ENCODE assay signal across 9 cellular contexts in genomic region chr5:115586525-115587146, GRCh38. TPM values are rescaled to one million over a fixed set of nuclear protein-coding genes. Genes with fewer than 3 reads are reported as not detected.
A peak's percentile ranks its signal among the peaks of the same experiment; 100 is the strongest.
DNase-seq lines count a peak whose midpoint lies in the region; ATAC-seq, FAIRE-seq and TF ChIP-seq lines count a peak whose summit lies in the region.
"Had no signal": no experiment of that assay in that cellular context is flagged by ENCODE, and none has a peak within 500 bp of the region (broad histone marks: within the 10 kb centered on the region; RNA-seq: fewer than 3 reads in every experiment).

No MANE protein-coding gene starts in this region.

- H3K4me3 Mint-ChIP-seq in chondrocyte (ENCODE audit: unreplicated experiment) (no peak overlapping the region), nephron progenitor cell (no peak overlapping the region)
- no peak overlapping the region for H3K4me3 Mint-ChIP-seq in activated T-helper 17 cell treated with anti-CD3 and anti-CD28 coated beads, Interleukin-2, amount 50 U/mL, for 72 hours
- H3K4me3 Mint-ChIP-seq: activated naive CD8-positive, alpha-beta T cell had no signal

- H3K4me1 Mint-ChIP-seq in chondrocyte (ENCODE audit: low read depth): peaks cover 16% of the 10 kb centered on the region
- H3K4me1 Mint-ChIP-seq in nephron progenitor cell: no peaks in the 10 kb centered on the region
- no peaks in the 10 kb centered on the region for H3K4me1 Mint-ChIP-seq in activated T-helper 17 cell treated with anti-CD3 and anti-CD28 coated beads, Interleukin-2, amount 50 U/mL, for 72 hours

- H3K27ac Mint-ChIP-seq in chondrocyte (ENCODE audit: unreplicated experiment): no peak overlapping the region
- no peak overlapping the region for H3K27ac Mint-ChIP-seq in nephron progenitor cell
- no peak overlapping the region for H3K27ac Mint-ChIP-seq in activated T-helper 17 cell treated with anti-CD3 and anti-CD28 coated beads, Interleukin-2, amount 50 U/mL, for 72 hours
- H3K27ac Mint-ChIP-seq: activated naive CD8-positive, alpha-beta T cell had no signal

- H3K27ac ChIP-seq in A673 (ENCODE audit: low read depth, low read length, poor library complexity, severe bottlenecking) (no peak overlapping the region), aorta (ENCODE audit: low read depth in 1 of 2, low read length in 2 of 2) (no peak overlapping the region)

- ATAC-seq in GM18517 (IDR thresholded peaks at IDR 0.05; ENCODE audit: unreplicated experiment): peak; percentile 49
- no peak for ATAC-seq in activated T-helper 17 cell treated with anti-CD3 and anti-CD28 coated beads, Interleukin-2, amount 50 U/mL, for 72 hours (replicated peaks)
- ATAC-seq in aorta (ENCODE audit: low FRiP score): no peak

- H3K4me3 ChIP-seq in A673 (ENCODE audit: low read depth, low read length, poor library complexity, severe bottlenecking): no peak overlapping the region
- H3K4me3 ChIP-seq in aorta (ENCODE audit: low read length in 2 of 2): no peak overlapping the region

- POLR2A ChIA-PET in A673 (lab: Charles Lee; ENCODE audit: low non-redundant PET): no interaction called here

- intact Hi-C loops in A673 (cut with micrococcal nuclease; ENCODE audit: unreplicated experiment): loop anchor here (2.0 to 5.0 kb wide), 3 partner anchors 38 to 489 kb away; no protein-coding TSS in a partner anchor
- intact Hi-C loops in aorta (cut with DNase I): loop anchor here (2.0 to 5.0 kb wide), 2 partner anchors 274 to 278 kb away; no protein-coding TSS in a partner anchor

- no peaks in the 10 kb centered on the region for H3K9me3 Mint-ChIP-seq in chondrocyte (ENCODE audit: low read depth)
- H3K9me3 Mint-ChIP-seq in nephron progenitor cell: no peaks in the 10 kb centered on the region
- no peaks in the 10 kb centered on the region for H3K9me3 Mint-ChIP-seq in activated T-helper 17 cell treated with anti-CD3 and anti-CD28 coated beads, Interleukin-2, amount 50 U/mL, for 72 hours

- H3K36me3 Mint-ChIP-seq in chondrocyte (ENCODE audit: low read depth): no peaks in the 10 kb centered on the region
- H3K36me3 Mint-ChIP-seq in nephron progenitor cell (ENCODE audit: low read depth): no peaks in the 10 kb centered on the region
- H3K36me3 Mint-ChIP-seq in activated T-helper 17 cell treated with anti-CD3 and anti-CD28 coated beads, Interleukin-2, amount 50 U/mL, for 72 hours (ENCODE audit: low read depth): no peaks in the 10 kb centered on the region
- H3K36me3 Mint-ChIP-seq: activated naive CD8-positive, alpha-beta T cell had no signal

- WGBS in aorta, 2 donors: 49 to 51% methylated on average over 6 of the region's 6 CpGs

- H3K27me3 Mint-ChIP-seq in chondrocyte (ENCODE audit: low read depth): no peaks in the 10 kb centered on the region
- H3K27me3 Mint-ChIP-seq in nephron progenitor cell (ENCODE audit: low read depth, poor library complexity): peaks cover 4% of the 10 kb centered on the region
- no peaks in the 10 kb centered on the region for H3K27me3 Mint-ChIP-seq in activated T-helper 17 cell treated with anti-CD3 and anti-CD28 coated beads, Interleukin-2, amount 50 U/mL, for 72 hours
- H3K27me3 Mint-ChIP-seq: activated naive CD8-positive, alpha-beta T cell had no signal

- no peaks in the 10 kb centered on the region for H3K27me3 ChIP-seq in A673 (replicated peaks; ENCODE audit: insufficient read depth, low read depth, low read length, poor library complexity)
- H3K27me3 ChIP-seq in aorta (ENCODE audit: control insufficient read depth in 1 of 2, insufficient read depth in 2 of 2, low read length in 1 of 2): no peaks in the 10 kb centered on the region

- TF ChIP-seq POLR2A in GM12892 (IDR thresholded peaks at IDR 0.05; ENCODE audit: low read depth, low read length): no peak

- no TSS peak for BruUV-seq in A673 (replicated peaks; lab: Mats Ljungman, UMichigan)

- H3K9me3 ChIP-seq in A673 (ENCODE audit: low read depth, low read length, poor library complexity, severe bottlenecking) (no peaks in the 10 kb centered on the region), aorta (ENCODE audit: control insufficient read depth, low read length) (no peaks in the 10 kb centered on the region)

- CTCF ChIA-PET in A673 (lab: Charles Lee): no interaction called here

- DNase-seq in A673 (ENCODE audit: low spot score): peak; percentile 50
- DNase-seq in NCI-H446 treated with DMSO at 0.1 percent for 48 hours (lab: John Stamatoyannopoulos, UW): peak; percentile 27
- DNase-seq in chondrocyte (ENCODE audit: low spot score): no peak
- no peak for DNase-seq in nephron progenitor cell
- no peak for DNase-seq in GM12892 (ENCODE audit: insufficient read length)
- no peak for DNase-seq in aorta

- no peak for FAIRE-seq in GM12892 (lab: Jason Lieb, UNC)

- H3K4me1 ChIP-seq in A673 (ENCODE audit: insufficient read depth, low read length, poor library complexity, severe bottlenecking) (no peaks in the 10 kb centered on the region), aorta (ENCODE audit: control insufficient read depth in 1 of 2, insufficient read depth in 2 of 2, low read length in 2 of 2) (no peaks in the 10 kb centered on the region)

- TF ChIP-seq CTCF in A673 (conservative IDR thresholded peaks at IDR 0.05; ENCODE audit: low read depth, low read length) (peak; percentile 68), chondrocyte (IDR thresholded peaks at IDR 0.05) (peak; percentile 93), nephron progenitor cell (IDR thresholded peaks at IDR 0.05) (peak; percentile 54)

- H3K36me3 ChIP-seq in A673 (ENCODE audit: insufficient read depth, low read length, poor library complexity, severe bottlenecking): no peaks in the 10 kb centered on the region
- no peaks in the 10 kb centered on the region for H3K36me3 ChIP-seq in aorta (ENCODE audit: control insufficient read depth in 1 of 2, insufficient read depth in 2 of 2, low read length in 1 of 2)

RNA-seq across cellular contexts. Expression of gene TICAM2, which starts 15.6 kb away (rescaled TPM):
- total RNA-seq in A673 (2021) (0.32 and 1.3 TPM in 2 replicates), chondrocyte (3.2 to 4.7 TPM (median 4.0 TPM) in 3 replicates), aorta (10 to 100 TPM in 1 of 2 donors, 1 to 10 TPM in 1; 8.3 to 10.6 TPM)
- total RNA-seq in activated T-helper 17 cell treated with anti-CD3 and anti-CD28 coated beads, Interleukin-2, amount 50 U/mL, for 72 hours: 1 to 10 TPM in 1 of 2 donors, under 1 TPM in 1; 0.56 to 3.6 TPM
- polyA plus RNA-seq in GM12892 (2012; ENCODE audit: missing spikeins): 7.1 TPM
- 1 to 10 TPM; 3.1 to 3.4 TPM for polyA plus RNA-seq in aorta

RNA-seq across cellular contexts. Expression of gene TMED7, which starts 39.2 kb away (rescaled TPM):
- 62.8 and 65.1 TPM in 2 replicates for total RNA-seq in A673 (2021)
- total RNA-seq in chondrocyte: 122 to 146 TPM (median 132 TPM) in 3 replicates
- total RNA-seq in activated T-helper 17 cell treated with anti-CD3 and anti-CD28 coated beads, Interleukin-2, amount 50 U/mL, for 72 hours: 10 to 100 TPM; 26.9 to 39.7 TPM
- polyA plus RNA-seq in GM12892 (2012; ENCODE audit: missing spikeins): 25.1 TPM
- total RNA-seq in aorta: 100 to 1,000 TPM in 1 of 2 donors, 10 to 100 TPM in 1; 98.6 to 101 TPM
- polyA plus RNA-seq in aorta: 10 to 100 TPM; 35.1 to 37.3 TPM

RNA-seq across cellular contexts. Expression of gene FEM1C, which starts 42.1 kb away (rescaled TPM):
- total RNA-seq in A673 (2021) (13.7 and 15.0 TPM in 2 replicates), chondrocyte (14.8 to 15.4 TPM (median 14.8 TPM) in 3 replicates), aorta (10 to 100 TPM; 18.8 to 21.0 TPM)
- total RNA-seq in activated T-helper 17 cell treated with anti-CD3 and anti-CD28 coated beads, Interleukin-2, amount 50 U/mL, for 72 hours: 10 to 100 TPM; 14.2 to 33.7 TPM
- polyA plus RNA-seq in GM12892 (2012; ENCODE audit: missing spikeins): 11.9 TPM
- polyA plus RNA-seq in aorta: 1 to 10 TPM; 5.1 to 7.1 TPM

Comparison
In these comparisons a context has a peak if more than half of its experiments do, and no peak if none do; other contexts are left out.
1. DNase-seq: peak in A673 (single experiment) and NCI-H446 treated with DMSO at 0.1 percent for 48 hours (single experiment); none in chondrocyte (single experiment), nephron progenitor cell (single experiment), GM12892 (single experiment) and aorta (0 of 2).
2. Peak in every context shown above with its lines, with median percentiles within 50 percentile points of each other: CTCF ChIP-seq.